In the genomic region with DNA sequence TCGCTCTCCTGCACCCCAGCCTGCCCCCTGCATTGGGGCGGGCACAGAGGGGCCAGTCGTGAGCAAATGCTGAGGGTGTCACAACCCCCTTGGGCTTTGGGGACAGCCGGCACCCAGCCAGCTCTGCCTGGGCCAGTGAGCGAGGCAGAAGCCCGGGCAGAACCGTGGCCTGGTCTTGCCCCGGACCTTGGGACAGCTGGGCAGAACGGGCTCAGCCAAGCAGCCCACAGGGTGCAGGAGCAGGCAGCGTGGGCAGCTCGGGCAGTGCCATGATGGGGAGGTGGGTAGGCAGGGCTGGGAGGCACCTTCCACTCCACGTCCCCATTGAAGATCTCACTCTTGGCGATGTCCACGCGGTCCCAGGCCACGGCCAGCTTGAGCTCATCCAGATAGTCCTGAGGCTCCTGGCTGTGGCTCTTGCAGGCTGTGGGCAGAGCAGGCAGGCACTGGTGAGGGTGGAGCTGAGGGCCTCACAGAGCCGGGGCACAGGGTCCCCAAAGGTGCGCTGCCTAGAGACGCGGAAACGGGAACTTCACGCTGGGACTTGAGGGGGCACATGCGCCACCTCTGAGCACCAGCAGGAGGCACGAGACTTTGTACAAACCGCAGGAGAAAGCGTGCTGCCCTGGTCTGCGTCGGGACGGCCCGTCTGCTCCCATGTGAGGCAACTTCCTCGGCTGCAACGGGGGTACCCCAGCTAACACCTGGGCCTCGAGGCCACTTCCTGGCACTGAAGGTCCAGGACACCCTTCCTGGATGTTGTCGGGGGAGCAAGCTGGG, we compare ENCODE assay signal across 28 cellular contexts. TPM values are rescaled to one million over a fixed set of nuclear protein-coding genes. Genes with fewer than 3 reads are reported as not detected.
DNase-seq lines count a peak whose midpoint lies in the region; ATAC-seq and TF ChIP-seq lines count a peak whose summit lies in the region.
"Had no signal": no experiment of that assay in that cellular context is flagged by ENCODE, and none has a peak within 500 bp of the region (broad histone marks: within the 10 kb centered on the region; RNA-seq: fewer than 3 reads in every experiment).

No MANE protein-coding gene starts in this region.

- H4K91ac ChIP-seq in neuronal stem cell (ENCODE audit: low read depth, low read length, poor library complexity) = peak overlapping the region; percentile 32

- H3K36me3 Mint-ChIP-seq in activated CD8-positive, alpha-beta T cell treated with anti-CD3 and anti-CD28 coated beads for 36 hours (ENCODE audit: low read depth) = no peaks in the 10 kb centered on the region
- H3K36me3 Mint-ChIP-seq in activated CD8-positive, alpha-beta T cell treated with anti-CD3 and anti-CD28 coated beads, Interleukin-2, amount 10 ng/mL, durations not matched to agents 7 days and 5 days (ENCODE audit: low read depth) = no peaks in the 10 kb centered on the region
- H3K36me3 Mint-ChIP-seq: activated CD4-positive, alpha-beta memory T cell treated with anti-CD3 and anti-CD28 coated beads for 36 hours; activated naive CD4-positive, alpha-beta T cell treated with anti-CD3 and anti-CD28 coated beads, Interleukin-2, amount 50 U/mL, for 24 hours; CD4-positive, alpha-beta memory T cell; IgD-negative memory B cell; stimulated activated effector memory CD8-positive, alpha-beta T cell treated with anti-CD3 and anti-CD28 coated beads, Interleukin-12 subunit alpha, Interleukin-12 subunit beta, amount 100 ng/mL, for 72 hours had no signal

- no peaks in the 10 kb centered on the region for H3K27me3 ChIP-seq in HCT116 (ENCODE audit: insufficient read depth, low read length)
- H3K27me3 ChIP-seq in neuronal stem cell (ENCODE audit: control insufficient read depth in 3 of 3, insufficient read depth in 3 of 3, low read depth in 1 of 3, low read length in 3 of 3) = no peaks in the 10 kb centered on the region
- H3K27me3 ChIP-seq in prostate gland (replicated peaks; ENCODE audit: insufficient read depth) = no peaks in the 10 kb centered on the region
- H3K27me3 ChIP-seq: sigmoid colon had no signal

- no peaks in the 10 kb centered on the region for H3K9me3 Mint-ChIP-seq in activated CD8-positive, alpha-beta T cell treated with anti-CD3 and anti-CD28 coated beads for 36 hours
- no peaks in the 10 kb centered on the region for H3K9me3 Mint-ChIP-seq in activated CD8-positive, alpha-beta T cell treated with anti-CD3 and anti-CD28 coated beads, Interleukin-2, amount 10 ng/mL, durations not matched to agents 7 days and 5 days (ENCODE audit: insufficient read depth)
- H3K9me3 Mint-ChIP-seq: activated CD4-positive, alpha-beta memory T cell treated with anti-CD3 and anti-CD28 coated beads for 36 hours; activated naive CD4-positive, alpha-beta T cell treated with anti-CD3 and anti-CD28 coated beads, Interleukin-2, amount 50 U/mL, for 24 hours; activated T-helper 2 cell treated with anti-CD3 and anti-CD28 coated beads, Interferon-gamma antibody, Interleukin-2, Interleukin-4, amounts not matched to agents 10 μg/mL and 5 μg/mL and 100 μg/mL, durations not matched to agents 14 hours and 24 hours and 36 hours; CD4-positive, alpha-beta memory T cell; IgD-negative memory B cell; stimulated activated effector memory CD8-positive, alpha-beta T cell treated with anti-CD3 and anti-CD28 coated beads, Interleukin-12 subunit alpha, Interleukin-12 subunit beta, amount 100 ng/mL, for 72 hours had no signal

- in situ Hi-C loops in astrocyte of the spinal cord (cut with HindIII; ENCODE audit: low sequenced_read_pairs) = no loop called here

- peaks cover 0 to 12% of the 10 kb centered on the region in 2 experiments; a peak in 2 of 4 replicates for H3K4me1 ChIP-seq in HCT116 (ENCODE audit: control insufficient read depth in 1 of 2, insufficient read depth in 2 of 2, low read length in 2 of 2)
- H3K4me1 ChIP-seq in neuronal stem cell (ENCODE audit: control insufficient read depth in 2 of 2, insufficient read depth in 1 of 2, low read depth in 1 of 2, low read length in 2 of 2) = peaks cover 2 to 7% of the 10 kb centered on the region in 2 donors
- no peaks in the 10 kb centered on the region for H3K4me1 ChIP-seq in prostate gland (replicated peaks)

- peak overlapping the region; percentile 9 for H2AK5ac ChIP-seq in neuronal stem cell (ENCODE audit: low read depth, low read length)

- H3K36me3 ChIP-seq in HCT116 (ENCODE audit: control insufficient read depth in 1 of 2, insufficient read depth in 2 of 2, low read length in 2 of 2) (no peaks in the 10 kb centered on the region), neuronal stem cell (replicated peaks in 1 of 2; ENCODE audit: control insufficient read depth in 2 of 2, insufficient read depth in 2 of 2, low read length in 2 of 2) (no peaks in the 10 kb centered on the region), prostate gland (no peaks in the 10 kb centered on the region)
- H3K36me3 ChIP-seq: lower lobe of right lung, sigmoid colon had no signal

- H3K14ac ChIP-seq in neuronal stem cell (ENCODE audit: low read length) = no peak overlapping the region

- no peak for TF ChIP-seq RAD21 in HCT116 (IDR thresholded peaks at IDR 0.05; ENCODE audit: low read depth)

- H3K18ac ChIP-seq in neuronal stem cell (ENCODE audit: low read length) = peak overlapping the region; percentile 45

- RAD21 ChIA-PET in HCT116 (lab: Charles Lee; ENCODE audit: low non-redundant PET in 1 of 2, low total read pairs in 2 of 2, uncharacterized antibody in 2 of 2, unreplicated experiment in 2 of 2) = no interaction called here

- peak overlapping the region; percentile 97 for H2BK12ac ChIP-seq in neuronal stem cell (ENCODE audit: low read length)

- H2BK15ac ChIP-seq in neuronal stem cell (ENCODE audit: low read length) = peak overlapping the region; percentile 92

- H4K8ac ChIP-seq in neuronal stem cell (ENCODE audit: low read depth, low read length) = peak overlapping the region; percentile 43

- no peaks in the 10 kb centered on the region for H3K9me2 ChIP-seq in HCT116 (ENCODE audit: insufficient read depth)

- H3K4ac ChIP-seq in neuronal stem cell (ENCODE audit: low read length) = peak overlapping the region; percentile 57

- no peak overlapping the region for H3K4me3 Mint-ChIP-seq in activated CD8-positive, alpha-beta T cell treated with anti-CD3 and anti-CD28 coated beads for 36 hours
- H3K4me3 Mint-ChIP-seq in activated CD8-positive, alpha-beta T cell treated with anti-CD3 and anti-CD28 coated beads, Interleukin-2, amount 10 ng/mL, durations not matched to agents 7 days and 5 days = no peak overlapping the region
- H3K4me3 Mint-ChIP-seq: activated CD4-positive, alpha-beta memory T cell treated with anti-CD3 and anti-CD28 coated beads for 36 hours; activated naive CD4-positive, alpha-beta T cell treated with anti-CD3 and anti-CD28 coated beads, Interleukin-2, amount 50 U/mL, for 24 hours; CD4-positive, alpha-beta memory T cell; IgD-negative memory B cell; stimulated activated effector memory CD8-positive, alpha-beta T cell treated with anti-CD3 and anti-CD28 coated beads, Interleukin-12 subunit alpha, Interleukin-12 subunit beta, amount 100 ng/mL, for 72 hours had no signal

- WGBS in neuronal stem cell (ENCODE audit: extremely low coverage in 2 of 2, insufficient read length in 2 of 2, insufficient replicate concordance in 1 of 2), 2 donors = no CpG with 5 or more reads among the region's 34 CpGs
- WGBS in prostate gland = 80% methylated on average over 33 of the region's 34 CpGs

- H3K79me2 ChIP-seq in HCT116 (ENCODE audit: insufficient read depth, low read length) = no peaks in the 10 kb centered on the region

- H3K27ac Mint-ChIP-seq in activated CD8-positive, alpha-beta T cell treated with anti-CD3 and anti-CD28 coated beads for 36 hours = no peak overlapping the region
- no peak overlapping the region for H3K27ac Mint-ChIP-seq in activated CD8-positive, alpha-beta T cell treated with anti-CD3 and anti-CD28 coated beads, Interleukin-2, amount 10 ng/mL, durations not matched to agents 7 days and 5 days
- H3K27ac Mint-ChIP-seq: activated CD4-positive, alpha-beta memory T cell treated with anti-CD3 and anti-CD28 coated beads for 36 hours; activated naive CD4-positive, alpha-beta T cell treated with anti-CD3 and anti-CD28 coated beads, Interleukin-2, amount 50 U/mL, for 24 hours; activated T-helper 2 cell treated with anti-CD3 and anti-CD28 coated beads, Interferon-gamma antibody, Interleukin-2, Interleukin-4, amounts not matched to agents 10 μg/mL and 5 μg/mL and 100 μg/mL, durations not matched to agents 14 hours and 24 hours and 36 hours; IgD-negative memory B cell; stimulated activated effector memory CD8-positive, alpha-beta T cell treated with anti-CD3 and anti-CD28 coated beads, Interleukin-12 subunit alpha, Interleukin-12 subunit beta, amount 100 ng/mL, for 72 hours had no signal

- no peak overlapping the region for H3K4me3 ChIP-seq in HCT116 (replicated peaks in 1 of 2; ENCODE audit: low read depth in 1 of 2, low read length in 2 of 2)
- H3K4me3 ChIP-seq in astrocyte of the spinal cord (ENCODE audit: low read depth, low read length) = no peak overlapping the region
- H3K4me3 ChIP-seq in neuronal stem cell (ENCODE audit: low read length in 2 of 2) = no peak overlapping the region
- H3K4me3 ChIP-seq in prostate gland = no peak overlapping the region
- H3K4me3 ChIP-seq: lower lobe of right lung, sigmoid colon had no signal

- no peak overlapping the region for H2BK120ac ChIP-seq in neuronal stem cell (ENCODE audit: low read depth, low read length)

- peaks cover 2% of the 10 kb centered on the region for H3K79me1 ChIP-seq in neuronal stem cell (ENCODE audit: low read depth, low read length)

- no peaks in the 10 kb centered on the region for H3K27me3 Mint-ChIP-seq in activated CD8-positive, alpha-beta T cell treated with anti-CD3 and anti-CD28 coated beads for 36 hours
- no peaks in the 10 kb centered on the region for H3K27me3 Mint-ChIP-seq in activated CD8-positive, alpha-beta T cell treated with anti-CD3 and anti-CD28 coated beads, Interleukin-2, amount 10 ng/mL, durations not matched to agents 7 days and 5 days (ENCODE audit: low read depth)
- H3K27me3 Mint-ChIP-seq: activated CD4-positive, alpha-beta memory T cell treated with anti-CD3 and anti-CD28 coated beads for 36 hours; activated naive CD4-positive, alpha-beta T cell treated with anti-CD3 and anti-CD28 coated beads, Interleukin-2, amount 50 U/mL, for 24 hours; CD4-positive, alpha-beta memory T cell; IgD-negative memory B cell had no signal

- H3K9ac ChIP-seq in HCT116 (ENCODE audit: low read length) (no peak overlapping the region), neuronal stem cell (ENCODE audit: low read depth, low read length, poor library complexity) (peak overlapping the region; percentile 44)

- intact Hi-C loops in activated CD8-positive, alpha-beta T cell treated with anti-CD3 and anti-CD28 coated beads for 36 hours (cut with micrococcal nuclease) = loop anchor here (5.0 kb wide), 1 partner anchor 218 kb away; no protein-coding TSS in a partner anchor
- intact Hi-C loops in HCT116 (cut with micrococcal nuclease) = no loop called here
- intact Hi-C loops in prostate gland (cut with DNase I) = no loop called here

- H2BK5ac ChIP-seq in neuronal stem cell (ENCODE audit: low read length) = no peak overlapping the region

- TF ChIP-seq CTCF in activated CD8-positive, alpha-beta T cell treated with anti-CD3 and anti-CD28 coated beads for 36 hours (IDR thresholded peaks at IDR 0.05) = peak; percentile 27
- peak in 2 of 3 experiments; percentile 32 to 38; a peak in 3 of 6 replicates for TF ChIP-seq CTCF in HCT116 (IDR thresholded peaks at IDR 0.05 in 2 of 3, conservative IDR thresholded peaks at IDR 0.05 in 1 of 3; ENCODE audit: borderline replicate concordance in 1 of 3, insufficient read depth in 1 of 3, low read depth in 2 of 3, low read length in 2 of 3)
- peak; percentile 2 for TF ChIP-seq CTCF in astrocyte of the spinal cord (IDR thresholded peaks at IDR 0.05; ENCODE audit: low read depth, low read length)
- TF ChIP-seq CTCF in prostate gland (IDR thresholded peaks at IDR 0.05) = no peak

- H2AFZ ChIP-seq in HCT116 (ENCODE audit: low read depth, low read length, poor library complexity, severe bottlenecking) = no peak overlapping the region
- no peak overlapping the region for H2AFZ ChIP-seq in neuronal stem cell (ENCODE audit: low read length)

- H3K4me2 ChIP-seq in HCT116 (ENCODE audit: low read length) (no peak overlapping the region), neuronal stem cell (ENCODE audit: insufficient read depth, low read length, poor library complexity, severe bottlenecking) (no peak overlapping the region)

- POLR2A ChIA-PET in activated CD8-positive, alpha-beta T cell treated with anti-CD3 and anti-CD28 coated beads for 36 hours (lab: Charles Lee) = no interaction called here
- POLR2A ChIA-PET in activated CD8-positive, alpha-beta T cell treated with anti-CD3 and anti-CD28 coated beads, Interleukin-2, amount 10 ng/mL, durations not matched to agents 7 days and 5 days (lab: Charles Lee) = no interaction called here
- POLR2A ChIA-PET in HCT116 (lab: Charles Lee) = no interaction called here

- no TSS peak for BruUV-seq in HCT116 (replicated peaks; lab: Mats Ljungman, UMichigan)

- H4K20me1 ChIP-seq in HCT116 (ENCODE audit: insufficient read depth) = no peaks in the 10 kb centered on the region

- no peak for DNase-seq in activated CD8-positive, alpha-beta T cell treated with anti-CD3 and anti-CD28 coated beads for 36 hours
- no peak for DNase-seq in activated CD8-positive, alpha-beta T cell treated with anti-CD3 and anti-CD28 coated beads, Interleukin-2, amount 10 ng/mL, durations not matched to agents 7 days and 5 days
- DNase-seq in HCT116 (ENCODE audit: low read depth, low spot score) (no peak), astrocyte of the spinal cord (ENCODE audit: low read depth, low spot score) (no peak), neuronal stem cell (ENCODE audit: low spot score) (no peak), NCI-H187 (lab: John Stamatoyannopoulos, UW) (no peak), iPS-NIHi11 (ENCODE audit: low spot score) (no peak), prostate gland (ENCODE audit: low spot score) (no peak)
- DNase-seq: 8988T; activated CD4-positive, alpha-beta memory T cell treated with anti-CD3 and anti-CD28 coated beads for 36 hours; amygdala; CD4-positive, alpha-beta memory T cell; lower lobe of right lung; NCI-H1436; NCI-H774; RPMI8226; sigmoid colon; stimulated activated CD4-positive, alpha-beta T cell treated with anti-CD3 and anti-CD28 coated beads, Interleukin-4, amount 100 ng/mL, for 24 hours; T-helper 1 cell had no signal

- no peak for TF ChIP-seq POLR2A in HCT116 (IDR thresholded peaks at IDR 0.05; ENCODE audit: borderline replicate concordance, extremely low read depth, insufficient read depth, insufficient read length)
- no peak for TF ChIP-seq POLR2A in prostate gland (IDR thresholded peaks at IDR 0.05)

- H3K4me1 Mint-ChIP-seq in activated CD8-positive, alpha-beta T cell treated with anti-CD3 and anti-CD28 coated beads for 36 hours (ENCODE audit: low read depth) = peaks cover 2% of the 10 kb centered on the region
- H3K4me1 Mint-ChIP-seq in activated CD8-positive, alpha-beta T cell treated with anti-CD3 and anti-CD28 coated beads, Interleukin-2, amount 10 ng/mL, durations not matched to agents 7 days and 5 days (ENCODE audit: low read depth) = no peaks in the 10 kb centered on the region
- H3K4me1 Mint-ChIP-seq: activated naive CD4-positive, alpha-beta T cell treated with anti-CD3 and anti-CD28 coated beads, Interleukin-2, amount 50 U/mL, for 24 hours; stimulated activated effector memory CD8-positive, alpha-beta T cell treated with anti-CD3 and anti-CD28 coated beads, Interleukin-12 subunit alpha, Interleukin-12 subunit beta, amount 100 ng/mL, for 72 hours had no signal

- H3K27ac ChIP-seq in HCT116 (ENCODE audit: low read depth, low read length) (no peak overlapping the region), neuronal stem cell (replicated peaks; ENCODE audit: low read length) (no peak overlapping the region), prostate gland (no peak overlapping the region)
- H3K27ac ChIP-seq: lower lobe of right lung, sigmoid colon had no signal

- peak overlapping the region; percentile 65 for H3K23ac ChIP-seq in neuronal stem cell (ENCODE audit: low read depth, low read length, poor library complexity)

- CTCF ChIA-PET in activated CD8-positive, alpha-beta T cell treated with anti-CD3 and anti-CD28 coated beads for 36 hours (lab: Charles Lee) = interaction anchor here (1.0 to 1.6 kb wide), 2 partner anchors 110 to 111 kb away, joined by 4 to 5 read pairs; no protein-coding TSS in a partner anchor
- CTCF ChIA-PET in activated CD8-positive, alpha-beta T cell treated with anti-CD3 and anti-CD28 coated beads, Interleukin-2, amount 10 ng/mL, durations not matched to agents 7 days and 5 days (lab: Charles Lee) = interaction anchor here (10.1 kb wide), 1 partner anchor 111 kb away, joined by 351 read pairs; the partner anchor contains the start of genes C11orf21 and TSPAN32
- CTCF ChIA-PET in HCT116 (lab: Charles Lee) = no interaction called here

- ATAC-seq in activated CD8-positive, alpha-beta T cell treated with anti-CD3 and anti-CD28 coated beads for 36 hours = no peak
- ATAC-seq in activated CD8-positive, alpha-beta T cell treated with anti-CD3 and anti-CD28 coated beads, Interleukin-2, amount 10 ng/mL, durations not matched to agents 7 days and 5 days = no peak
- ATAC-seq in HCT116 = no peak
- ATAC-seq: activated CD4-positive, CD25-positive, alpha-beta regulatory T cell treated with anti-CD3 and anti-CD28 coated beads, Interleukin-2, amount 50 U/mL, for 24 hours; lower lobe of right lung; stimulated activated effector memory CD8-positive, alpha-beta T cell treated with anti-CD3 and anti-CD28 coated beads, Interleukin-12 subunit alpha, Interleukin-12 subunit beta, amount 100 ng/mL, for 72 hours had no signal

- H3K9me3 ChIP-seq in HCT116 (ENCODE audit: control insufficient read depth in 1 of 2, insufficient read depth in 1 of 2, low read depth in 1 of 2, low read length in 2 of 2) (no peaks in the 10 kb centered on the region), neuronal stem cell (replicated peaks in 1 of 2; ENCODE audit: control insufficient read depth in 2 of 2, insufficient read depth in 1 of 2, low read depth in 1 of 2, low read length in 2 of 2) (no peaks in the 10 kb centered on the region), prostate gland (no peaks in the 10 kb centered on the region)
- H3K9me3 ChIP-seq: lower lobe of right lung, sigmoid colon had no signal

RNA-seq across cellular contexts. Expression of gene TSSC4, which starts 15.2 kb away (rescaled TPM):
- 10 to 100 TPM; 36.2 to 38.9 TPM for total RNA-seq in activated CD8-positive, alpha-beta T cell treated with anti-CD3 and anti-CD28 coated beads for 36 hours
- 10 to 100 TPM; 45.3 to 49.4 TPM for total RNA-seq in activated CD8-positive, alpha-beta T cell treated with anti-CD3 and anti-CD28 coated beads, Interleukin-2, amount 10 ng/mL, durations not matched to agents 7 days and 5 days
- total RNA-seq in HCT116 (2021; ENCODE audit: unreplicated experiment) (47.1 TPM), prostate gland (10 to 100 TPM; 40.4 to 71.1 TPM)
- 40.5 and 46.1 TPM in 2 replicates for polyA plus RNA-seq in HCT116 (2012)
- 50.8 TPM for polyA plus RNA-seq in neuronal stem cell (2013, experiment 1 of 2)
- polyA plus RNA-seq in neuronal stem cell (2013, experiment 2 of 2) = 54.1 TPM

RNA-seq across cellular contexts. Expression of gene TRPM5, which starts 28.5 kb away (rescaled TPM):
- not detected for total RNA-seq in activated CD8-positive, alpha-beta T cell treated with anti-CD3 and anti-CD28 coated beads for 36 hours
- not detected for total RNA-seq in activated CD8-positive, alpha-beta T cell treated with anti-CD3 and anti-CD28 coated beads, Interleukin-2, amount 10 ng/mL, durations not matched to agents 7 days and 5 days
- 0.07 TPM for total RNA-seq in HCT116 (2021; ENCODE audit: unreplicated experiment)
- not detected in 2 replicates for polyA plus RNA-seq in HCT116 (2012)
- 0.01 TPM for polyA plus RNA-seq in neuronal stem cell (2013, experiment 1 of 2)
- polyA plus RNA-seq in neuronal stem cell (2013, experiment 2 of 2) = 0.01 TPM
- total RNA-seq in prostate gland = under 1 TPM in 1 of 2 donors, not detected in 1; 0.68 TPM
- total RNA-seq: activated CD4-positive, alpha-beta memory T cell treated with anti-CD3 and anti-CD28 coated beads for 36 hours; activated T-helper 2 cell treated with anti-CD3 and anti-CD28 coated beads, Interferon-gamma antibody, Interleukin-2, Interleukin-4, amounts not matched to agents 10 μg/mL and 5 μg/mL and 100 μg/mL, durations not matched to agents 14 hours and 24 hours and 36 hours; bronchial epithelial cell; glomerular endothelial cell; lower lobe of right lung; sigmoid colon had no signal
- polyA plus RNA-seq: CD4-positive, alpha-beta memory T cell; IgD-negative memory B cell; keratinocyte; neural cell had no signal

RNA-seq across cellular contexts. Expression of gene KCNQ1, which starts 29.0 kb away (rescaled TPM):
- total RNA-seq in activated CD8-positive, alpha-beta T cell treated with anti-CD3 and anti-CD28 coated beads for 36 hours = 1 to 10 TPM; 8.7 to 9.5 TPM
- total RNA-seq in activated CD8-positive, alpha-beta T cell treated with anti-CD3 and anti-CD28 coated beads, Interleukin-2, amount 10 ng/mL, durations not matched to agents 7 days and 5 days = 10 to 100 TPM; 20.4 to 26.0 TPM
- total RNA-seq in HCT116 (2021; ENCODE audit: unreplicated experiment) (10.7 TPM), prostate gland (10 to 100 TPM; 10.0 to 33.8 TPM)
- 8.5 and 10.8 TPM in 2 replicates for polyA plus RNA-seq in HCT116 (2012)
- 1.2 TPM for polyA plus RNA-seq in neuronal stem cell (2013, experiment 1 of 2)
- polyA plus RNA-seq in neuronal stem cell (2013, experiment 2 of 2) = 1.1 TPM
- polyA plus RNA-seq: keratinocyte, neural cell had no signal

RNA-seq across cellular contexts. Expression of gene CD81, which starts 38.7 kb away (rescaled TPM):
- 100 to 1,000 TPM; 133 to 138 TPM for total RNA-seq in activated CD8-positive, alpha-beta T cell treated with anti-CD3 and anti-CD28 coated beads for 36 hours
- total RNA-seq in activated CD8-positive, alpha-beta T cell treated with anti-CD3 and anti-CD28 coated beads, Interleukin-2, amount 10 ng/mL, durations not matched to agents 7 days and 5 days = 100 to 1,000 TPM; 142 to 145 TPM
- total RNA-seq in HCT116 (2021; ENCODE audit: unreplicated experiment) = 296 TPM
- polyA plus RNA-seq in HCT116 (2012) = 454 and 578 TPM in 2 replicates
- 200 TPM for polyA plus RNA-seq in neuronal stem cell (2013, experiment 1 of 2)
- polyA plus RNA-seq in neuronal stem cell (2013, experiment 2 of 2) = 195 TPM
- 100 to 1,000 TPM; 472 to 927 TPM for total RNA-seq in prostate gland

Comparison
In these comparisons a context has a peak if more than half of its experiments do, and no peak if none do; other contexts are left out.
1. CTCF ChIP-seq: peak in activated CD8-positive, alpha-beta T cell treated with anti-CD3 and anti-CD28 coated beads for 36 hours (single experiment), HCT116 (2 of 3) and astrocyte of the spinal cord (single experiment); none in prostate gland (0 of 4).